In genomic region chr2:207288628-207289027, GRCh38 we compare ENCODE assay signal across 13 cellular contexts.
DNase-seq lines count a peak whose midpoint lies in the region; ATAC-seq and TF ChIP-seq lines count a peak whose summit lies in the region.
"Had no signal": no experiment of that assay in that cellular context is flagged by ENCODE, and none has a peak within 500 bp of the region (broad histone marks: within the 10 kb centered on the region; RNA-seq: fewer than 3 reads in every experiment).

No MANE protein-coding gene starts in this region.

- ATAC-seq in GM18520 (IDR thresholded peaks at IDR 0.05; ENCODE audit: unreplicated experiment) (peak; percentile 78), HG02642 (IDR thresholded peaks at IDR 0.05; ENCODE audit: poor library complexity, unreplicated experiment) (peak; percentile 64)

- DNase-seq in NCI-H2081 treated with DMSO at 0.1 percent for 48 hours (lab: John Stamatoyannopoulos, UW): peak; percentile 3
- DNase-seq in NCI-H774 (lab: John Stamatoyannopoulos, UW): no peak
- no peak for DNase-seq in NCI-H2171 (lab: John Stamatoyannopoulos, UW)
- DNase-seq in NOMO-1 treated with dmso at 0.1 percent for 144 hours (lab: John Stamatoyannopoulos, UW; ENCODE audit: unreplicated experiment): no peak
- no peak for DNase-seq in retina
- DNase-seq: H7, NCI-H510A treated with DMSO at 0.1 percent for 48 hours had no signal

- TF ChIP-seq CTCF in C4-2B (conservative IDR thresholded peaks at IDR 0.05): no peak

- H3K27ac ChIP-seq in C4-2B: peak overlapping the region; percentile 32; the same call in 1 of the 2 replicates
- H3K27ac ChIP-seq: KMS-11, SK-N-MC, thoracic aorta had no signal
